Comparison of ENCODE assay signal across 8 cellular contexts in genomic region chr5:69093771-69094570, GRCh38. TPM values are rescaled to one million over a fixed set of nuclear protein-coding genes. Genes with fewer than 3 reads are reported as not detected.
DNase-seq lines count a peak whose midpoint lies in the region; TF ChIP-seq lines count a peak whose summit lies in the region.

SLC30A5 (plus strand) TSS chr5:69094014; CDS start chr5:69094256, 242 bp downstream.

- WGBS in testis, 2 donors: 0 to 1% methylated on average over 26 to 65 of the region's 83 CpGs

- intact Hi-C loops in testis (cut with DNase I; ENCODE audit: low total_unique reads): no loop called here

- H3K27me3 ChIP-seq in GM06990 (replicated peaks; ENCODE audit: control insufficient read depth, insufficient read depth, low read length) (no peaks in the 10 kb centered on the region), testis (no peaks in the 10 kb centered on the region)

- H3K36me3 ChIP-seq in GM06990 (ENCODE audit: control insufficient read depth, insufficient read depth, low read length): peaks cover 1% of the 10 kb centered on the region; the same call in 1 of the 2 replicates
- H3K36me3 ChIP-seq in SK-N-MC (ENCODE audit: insufficient read depth, low read length): peaks cover 45% of the 10 kb centered on the region
- H3K36me3 ChIP-seq in testis (ENCODE audit: low read depth, missing control alignments): no peaks in the 10 kb centered on the region

- H3K9me3 ChIP-seq in SK-N-MC (ENCODE audit: low read depth, low read length) (no peaks in the 10 kb centered on the region), testis (no peaks in the 10 kb centered on the region)

- H3K9ac ChIP-seq in SK-N-MC (ENCODE audit: insufficient read length): peak within 1 kb of the TSS; percentile 99

- peak within 1 kb of the TSS; percentile 76 for H3K4me3 ChIP-seq in GM06990 (replicated peaks; ENCODE audit: low read depth, low read length)
- peak within 1 kb of the TSS; percentile 83 for H3K4me3 ChIP-seq in HFF-Myc (replicated peaks; ENCODE audit: low read depth, low read length)
- peak within 1 kb of the TSS; percentile 98 for H3K4me3 ChIP-seq in SK-N-MC
- H3K4me3 ChIP-seq in testis: peak within 1 kb of the TSS; percentile 84 to 97

- DNase-seq in GM06990 (ENCODE audit: extremely low read depth, insufficient read length) (peak; percentile 98), HFF-Myc (ENCODE audit: extremely low read depth, low read depth) (peak; percentile 98), NAMALWA (ENCODE audit: low spot score) (peak; percentile 99), SK-N-MC (ENCODE audit: low read depth, low spot score) (peak; percentile 99), germinal center (ENCODE audit: low spot score) (peak; percentile 97), occipital lobe (lab: John Stamatoyannopoulos, UW) (peak; percentile 98), testis (peak; percentile 99)
- peak; percentile 98 for DNase-seq in activated naive CD4-positive, alpha-beta T cell treated with anti-CD3 and anti-CD28 coated beads, Interleukin-2, amount 50 U/mL, for 16 hours

- TF ChIP-seq POLR2A in testis (IDR thresholded peaks at IDR 0.05): peak; percentile 53

- H3K27ac ChIP-seq in SK-N-MC: peak within 1 kb of the TSS; percentile 88
- H3K27ac ChIP-seq in testis: peak within 1 kb of the TSS; percentile 92 to 98

- TF ChIP-seq CTCF in GM06990 (IDR thresholded peaks at IDR 0.05; ENCODE audit: insufficient read depth, low read length, poor library complexity, severe bottlenecking) (peak; percentile 86), HFF-Myc (IDR thresholded peaks at IDR 0.05; ENCODE audit: low read depth, low read length, missing control alignments) (peak; percentile 87), testis (IDR thresholded peaks at IDR 0.05) (peak; percentile 84 to 97 (median 90))

- H3K4me1 ChIP-seq in testis: peaks cover 9% of the 10 kb centered on the region

RNA-seq across cellular contexts. Expression of gene SLC30A5, which starts in this region (rescaled TPM):
- 63.6 TPM for total RNA-seq in occipital lobe
- 10 to 100 TPM; 65.0 to 68.0 TPM for total RNA-seq in testis
- 33.7 TPM for polyA plus RNA-seq in testis (ENCODE audit: insufficient read depth, low read depth, low replicate concordance)

Comparison
In these comparisons a context has a peak if more than half of its experiments do, and no peak if none do; other contexts are left out.
1. Peak in every context shown above with its lines: DNase-seq, H3K4me3 ChIP-seq and H3K27ac ChIP-seq.